Comparison of ENCODE assay signal across 22 cellular contexts in genomic region chr5:65013141-65013540, GRCh38.
DNase-seq lines count a peak whose midpoint lies in the region; ATAC-seq, FAIRE-seq and TF ChIP-seq lines count a peak whose summit lies in the region.
"Had no signal": no experiment of that assay in that cellular context is flagged by ENCODE, and none has a peak within 500 bp of the region (broad histone marks: within the 10 kb centered on the region; RNA-seq: fewer than 3 reads in every experiment).

No MANE protein-coding gene starts in this region.

- H3K4me1 ChIP-seq in GM23248 (ENCODE audit: insufficient read depth) = peaks cover 45% of the 10 kb centered on the region
- no peaks in the 10 kb centered on the region for H3K4me1 ChIP-seq in keratinocyte (ENCODE audit: control insufficient read depth, extremely low read depth, insufficient read depth, low read length)
- peaks cover 0 to 10% of the 10 kb centered on the region in 2 donors for H3K4me1 ChIP-seq in adrenal gland (replicated peaks in 1 of 2)
- H3K4me1 ChIP-seq: body of pancreas had no signal

- H3K27me3 ChIP-seq in GM23248 (replicated peaks; ENCODE audit: insufficient read depth) = no peaks in the 10 kb centered on the region
- H3K27me3 ChIP-seq in keratinocyte (ENCODE audit: control insufficient read depth, extremely low read depth, insufficient read depth, low read length) = no peaks in the 10 kb centered on the region
- H3K27me3 ChIP-seq in adrenal gland = no peaks in the 10 kb centered on the region
- H3K27me3 ChIP-seq: body of pancreas had no signal

- DNase-seq in GM23248 (peak; percentile 78), astrocyte of the spinal cord (ENCODE audit: low read depth, low spot score) (peak; percentile 53), keratinocyte (ENCODE audit: low read depth, low spot score) (no peak), stromal cell of bone marrow (ENCODE audit: low read depth) (peak; percentile 36), D341Med (ENCODE audit: low spot score) (no peak), NCI-H2029 (lab: John Stamatoyannopoulos, UW) (no peak), adrenal gland (no peak)
- no peak for DNase-seq in stimulated activated naive CD8-positive, alpha-beta T cell treated with anti-CD3 and anti-CD28 coated beads, Interleukin-15, amount 100 ng/mL, for 72 hours
- DNase-seq: activated effector memory CD4-positive, alpha-beta T cell treated with anti-CD3 and anti-CD28 coated beads, Interleukin-2, amount 50 U/mL, for 16 hours; body of pancreas; CD8-positive, alpha-beta T cell; DMS153; GF-D8; head of caudate nucleus; NCI-H446 treated with DMSO at 0.1 percent for 48 hours; stimulated activated CD4-positive, alpha-beta T cell treated with anti-CD3 and anti-CD28 coated beads, Interleukin-12 subunit alpha, Interleukin-12 subunit beta, amount 100 ng/mL, for 4 hours; stimulated activated CD4-positive, alpha-beta T cell treated with anti-CD3 and anti-CD28 coated beads, Interleukin-4, amount 100 ng/mL, for 24 hours had no signal

- no peak overlapping the region for H3K4me3 Mint-ChIP-seq in stimulated activated naive CD8-positive, alpha-beta T cell treated with anti-CD3 and anti-CD28 coated beads, Interleukin-15, amount 100 ng/mL, for 72 hours
- H3K4me3 Mint-ChIP-seq: CD8-positive, alpha-beta T cell; neural crest cell; stimulated activated effector memory CD8-positive, alpha-beta T cell treated with anti-CD3 and anti-CD28 coated beads, Interleukin-12 subunit alpha, Interleukin-12 subunit beta, amount 100 ng/mL, for 72 hours; T-helper 1 cell treated with Interleukin-12 subunit alpha and Interleukin-12 subunit beta and Interleukin-4 antibody, amounts not matched to agents 30 μg/mL and 1 μg/mL, for 36 hours had no signal

- intact Hi-C loops in adrenal gland (cut with DNase I) = no loop called here

- H3K4me2 ChIP-seq in GM23248 (ENCODE audit: unreplicated experiment) (peak overlapping the region; percentile 59), keratinocyte (ENCODE audit: control insufficient read depth, extremely low read depth, insufficient read depth, low read depth, low read length) (no peak overlapping the region)

- H3K27me3 Mint-ChIP-seq in stimulated activated naive CD8-positive, alpha-beta T cell treated with anti-CD3 and anti-CD28 coated beads, Interleukin-15, amount 100 ng/mL, for 72 hours = no peaks in the 10 kb centered on the region

- ATAC-seq in stimulated activated naive CD8-positive, alpha-beta T cell treated with anti-CD3 and anti-CD28 coated beads, Interleukin-15, amount 100 ng/mL, for 72 hours = no peak
- ATAC-seq: body of pancreas; CD8-positive, alpha-beta T cell; stimulated activated effector memory CD8-positive, alpha-beta T cell treated with anti-CD3 and anti-CD28 coated beads, Interleukin-12 subunit alpha, Interleukin-12 subunit beta, amount 100 ng/mL, for 72 hours had no signal

- no peaks in the 10 kb centered on the region for H3K9me3 ChIP-seq in GM23248 (ENCODE audit: low read depth)
- H3K9me3 ChIP-seq in keratinocyte (ENCODE audit: control insufficient read depth, low read depth, low read length) = no peaks in the 10 kb centered on the region
- no peaks in the 10 kb centered on the region for H3K9me3 ChIP-seq in adrenal gland (replicated peaks in 1 of 3)
- H3K9me3 ChIP-seq: body of pancreas had no signal

- H3K36me3 ChIP-seq in GM23248 (ENCODE audit: low read depth) (no peaks in the 10 kb centered on the region), keratinocyte (ENCODE audit: control insufficient read depth in 2 of 2, extremely low read depth in 1 of 2, insufficient read depth in 2 of 2, low read length in 2 of 2) (no peaks in the 10 kb centered on the region), adrenal gland (replicated peaks in 1 of 2) (no peaks in the 10 kb centered on the region)

- H3K9me2 ChIP-seq in GM23248 (ENCODE audit: insufficient read depth) = no peaks in the 10 kb centered on the region

- H3K4me3 ChIP-seq in GM23248 (no peak overlapping the region), astrocyte of the spinal cord (ENCODE audit: low read depth, low read length) (no peak overlapping the region), keratinocyte (ENCODE audit: control insufficient read depth in 2 of 3, extremely low read depth in 1 of 3, insufficient read depth in 2 of 3, low read depth in 1 of 3, low read length in 3 of 3) (no peak overlapping the region), adrenal gland (no peak overlapping the region)
- H3K4me3 ChIP-seq: body of pancreas had no signal

- WGBS in GM23248 (ENCODE audit: low coverage in 1 of 2, low lambda C conversion rate in 2 of 2, missing lambda C conversion rate in 2 of 2), 2 experiments = 0 to 9% methylated on average over 1 of the region's 1 CpG
- 78 to 91% (median 88%) methylated on average over 1 of the region's 1 CpG for WGBS in adrenal gland, 4 donors

- H3K9me1 ChIP-seq in keratinocyte (ENCODE audit: control insufficient read depth, extremely low read depth, insufficient read depth, low read length) = no peaks in the 10 kb centered on the region

- FAIRE-seq in keratinocyte (lab: Jason Lieb, UNC) = peak; percentile 13

- H3F3A ChIP-seq in GM23248 (ENCODE audit: insufficient read depth) = peaks cover 37% of the 10 kb centered on the region

- dilution Hi-C loops in keratinocyte (cut with MboI; ENCODE audit: extremely low pct_ligation_motif_present, low sequenced_read_pairs) = no loop called here

- H2AFZ ChIP-seq in GM23248 (peak overlapping the region; percentile 18; the same call in 1 of the 2 replicates), keratinocyte (ENCODE audit: control insufficient read depth, low read length) (no peak overlapping the region)
- H2AFZ ChIP-seq: parathyroid adenoma had no signal

- H3K79me2 ChIP-seq in GM23248 (ENCODE audit: insufficient read depth) (no peaks in the 10 kb centered on the region), keratinocyte (ENCODE audit: control insufficient read depth, insufficient read depth, low read length) (no peaks in the 10 kb centered on the region)
- H3K79me2 ChIP-seq: parathyroid adenoma had no signal

- no peak overlapping the region for H3K27ac Mint-ChIP-seq in stimulated activated naive CD8-positive, alpha-beta T cell treated with anti-CD3 and anti-CD28 coated beads, Interleukin-15, amount 100 ng/mL, for 72 hours
- H3K27ac Mint-ChIP-seq: CD8-positive, alpha-beta T cell; stimulated activated effector memory CD8-positive, alpha-beta T cell treated with anti-CD3 and anti-CD28 coated beads, Interleukin-12 subunit alpha, Interleukin-12 subunit beta, amount 100 ng/mL, for 72 hours; T-helper 1 cell treated with Interleukin-12 subunit alpha and Interleukin-12 subunit beta and Interleukin-4 antibody, amounts not matched to agents 30 μg/mL and 1 μg/mL, for 36 hours had no signal

- H3K9ac ChIP-seq in GM23248 (peak overlapping the region; percentile 3; the same call in 1 of the 2 replicates), keratinocyte (ENCODE audit: control insufficient read depth, extremely low read depth, insufficient read depth, low read length) (no peak overlapping the region)
- H3K9ac ChIP-seq: parathyroid adenoma had no signal

- TF ChIP-seq POLR2A in adrenal gland (IDR thresholded peaks at IDR 0.05) = no peak

- in situ Hi-C loops in GM23248 (cut with MboI) (no loop called here), astrocyte of the spinal cord (cut with HindIII; ENCODE audit: low sequenced_read_pairs) (no loop called here)

- H3K4me1 Mint-ChIP-seq in stimulated activated naive CD8-positive, alpha-beta T cell treated with anti-CD3 and anti-CD28 coated beads, Interleukin-15, amount 100 ng/mL, for 72 hours = no peaks in the 10 kb centered on the region
- H3K4me1 Mint-ChIP-seq: stimulated activated effector memory CD8-positive, alpha-beta T cell treated with anti-CD3 and anti-CD28 coated beads, Interleukin-12 subunit alpha, Interleukin-12 subunit beta, amount 100 ng/mL, for 72 hours had no signal

- H4K20me1 ChIP-seq in GM23248 (ENCODE audit: insufficient read depth) (no peaks in the 10 kb centered on the region), keratinocyte (ENCODE audit: control insufficient read depth, extremely low read depth, insufficient read depth, low read length) (no peaks in the 10 kb centered on the region)

- H3K27ac ChIP-seq in GM23248 = peak overlapping the region; percentile 66
- H3K27ac ChIP-seq in keratinocyte (ENCODE audit: control insufficient read depth, insufficient read depth, low read length) = no peak overlapping the region
- no peak overlapping the region for H3K27ac ChIP-seq in adrenal gland
- H3K27ac ChIP-seq: body of pancreas, parathyroid adenoma, RWPE1 had no signal

- H3K9me3 Mint-ChIP-seq in stimulated activated naive CD8-positive, alpha-beta T cell treated with anti-CD3 and anti-CD28 coated beads, Interleukin-15, amount 100 ng/mL, for 72 hours = no peaks in the 10 kb centered on the region
- H3K9me3 Mint-ChIP-seq: CD8-positive, alpha-beta T cell; neural crest cell; stimulated activated effector memory CD8-positive, alpha-beta T cell treated with anti-CD3 and anti-CD28 coated beads, Interleukin-12 subunit alpha, Interleukin-12 subunit beta, amount 100 ng/mL, for 72 hours; T-helper 1 cell treated with Interleukin-12 subunit alpha and Interleukin-12 subunit beta and Interleukin-4 antibody, amounts not matched to agents 30 μg/mL and 1 μg/mL, for 36 hours had no signal

- no peak for TF ChIP-seq CTCF in astrocyte of the spinal cord (IDR thresholded peaks at IDR 0.05; ENCODE audit: low read depth, low read length)
- TF ChIP-seq CTCF in keratinocyte (optimal IDR thresholded peaks at IDR 0.05 in 1 of 3, IDR thresholded peaks at IDR 0.05 in 1 of 3, conservative IDR thresholded peaks at IDR 0.05 in 1 of 3; ENCODE audit: extremely low read depth in 1 of 3, insufficient read depth in 2 of 3, low read length in 3 of 3) = no peak
- TF ChIP-seq CTCF in adrenal gland (IDR thresholded peaks at IDR 0.05) = no peak

Comparison
In these comparisons a context has a peak if more than half of its experiments do, and no peak if none do; other contexts are left out.
1. DNase-seq: peak in GM23248 (single experiment), astrocyte of the spinal cord (single experiment) and stromal cell of bone marrow (single experiment); none in keratinocyte (single experiment), D341Med (single experiment), NCI-H2029 (single experiment), stimulated activated naive CD8-positive, alpha-beta T cell treated with anti-CD3 and anti-CD28 coated beads, Interleukin-15, amount 100 ng/mL, for 72 hours (0 of 2) and adrenal gland (0 of 7).